ENCODE assay signal across 15 cellular contexts in genomic region chr1:114369930-114370329, GRCh38.
DNase-seq lines count a peak whose midpoint lies in the region; ATAC-seq and TF ChIP-seq lines count a peak whose summit lies in the region.
"Had no signal": no experiment of that assay in that cellular context is flagged by ENCODE, and none has a peak within 500 bp of the region (broad histone marks: within the 10 kb centered on the region; RNA-seq: fewer than 3 reads in every experiment).

No MANE protein-coding gene starts in this region.

- H3K4me2 ChIP-seq in GM23338, result no peak overlapping the region

- H3K27me3 Mint-ChIP-seq in GM23338 (ENCODE audit: insufficient read depth, low read depth, poor library complexity) (peaks cover 3% of the 10 kb centered on the region), type B pancreatic cell (peaks cover 3% of the 10 kb centered on the region)

- H3K4me3 ChIP-seq in GM23338 (no peak overlapping the region), gastroesophageal sphincter (no peak overlapping the region)
- H3K4me3 ChIP-seq: colonic mucosa had no signal

- no peaks in the 10 kb centered on the region for H3K79me2 ChIP-seq in GM23338 (replicated peaks; ENCODE audit: insufficient read depth)

- 8 to 24% methylated on average over 1 of the region's 1 CpG for WGBS in gastroesophageal sphincter (ENCODE audit: low coverage in 1 of 2), 2 donors

- H3K27me3 ChIP-seq in GM23338 (ENCODE audit: insufficient read depth), result no peaks in the 10 kb centered on the region
- H3K27me3 ChIP-seq in gastroesophageal sphincter, result no peaks in the 10 kb centered on the region
- H3K27me3 ChIP-seq: colonic mucosa had no signal

- H3K9me3 ChIP-seq in gastroesophageal sphincter, result peaks cover 0 to 8% (median 0%) of the 10 kb centered on the region in 3 donors
- H3K9me3 ChIP-seq: colonic mucosa had no signal

- H3K4me1 Mint-ChIP-seq in GM23338 (peaks cover 19% of the 10 kb centered on the region), type B pancreatic cell (ENCODE audit: unreplicated experiment) (no peaks in the 10 kb centered on the region)
- H3K4me1 Mint-ChIP-seq: T-helper 17 cell had no signal

- H3K4me1 ChIP-seq in GM23338 (ENCODE audit: insufficient read depth) (0 out of 2 replicates have a peak, but pooled peaks cover 13% of the 10 kb centered on the region), gastroesophageal sphincter (peaks cover 0 to 38% (median 6%) of the 10 kb centered on the region in 3 donors)
- H3K4me1 ChIP-seq: colonic mucosa had no signal

- H3K4me3 Mint-ChIP-seq in GM23338 (no peak overlapping the region), type B pancreatic cell (no peak overlapping the region)
- H3K4me3 Mint-ChIP-seq: T-helper 17 cell had no signal

- no peak overlapping the region for H3K27ac Mint-ChIP-seq in GM23338
- no peak overlapping the region for H3K27ac Mint-ChIP-seq in type B pancreatic cell
- H3K27ac Mint-ChIP-seq: T-helper 17 cell had no signal

- peaks cover 12% of the 10 kb centered on the region; the same call in 2 of the 3 replicates for H3K36me3 Mint-ChIP-seq in GM23338 (ENCODE audit: low read depth)
- H3K36me3 Mint-ChIP-seq in type B pancreatic cell, result no peaks in the 10 kb centered on the region

- H4K20me1 ChIP-seq in GM23338 (replicated peaks; ENCODE audit: insufficient read depth), result no peaks in the 10 kb centered on the region

- peaks cover 22% of the 10 kb centered on the region for H3K9me3 Mint-ChIP-seq in GM23338
- no peaks in the 10 kb centered on the region for H3K9me3 Mint-ChIP-seq in type B pancreatic cell

- no peaks in the 10 kb centered on the region for H3F3A ChIP-seq in GM23338 (replicated peaks; ENCODE audit: low read depth)

- H3K9me2 ChIP-seq in GM23338 (ENCODE audit: insufficient read depth), result no peaks in the 10 kb centered on the region

- TF ChIP-seq POLR2A in gastroesophageal sphincter (IDR thresholded peaks at IDR 0.05), result no peak

- TF ChIP-seq EP300 in gastroesophageal sphincter (IDR thresholded peaks at IDR 0.05), result no peak

- H3K36me3 ChIP-seq in GM23338 (ENCODE audit: insufficient read depth) (peaks cover 11% of the 10 kb centered on the region; the same call in 1 of the 2 replicates), gastroesophageal sphincter (no peaks in the 10 kb centered on the region)
- H3K36me3 ChIP-seq: colonic mucosa had no signal

- ATAC-seq in GM23338 (no peak), gastroesophageal sphincter (peak; percentile 68), GM21529 (IDR thresholded peaks at IDR 0.05; ENCODE audit: unreplicated experiment) (no peak), GM21576 (IDR thresholded peaks at IDR 0.05; ENCODE audit: unreplicated experiment) (no peak)
- ATAC-seq: T-helper 17 cell had no signal

- DNase-seq in GM23338 (ENCODE audit: low spot score) (no peak), SK-MEL-5 (ENCODE audit: low read depth, low spot score) (peak; percentile 13), stromal cell of bone marrow (ENCODE audit: low read depth) (peak; percentile 40), NCI-H510A treated with DMSO at 0.1 percent for 48 hours (lab: John Stamatoyannopoulos, UW) (no peak), type B pancreatic cell (ENCODE audit: extremely low spot score, unreplicated experiment) (no peak)
- DNase-seq: activated CD4-positive, CD25-positive, alpha-beta regulatory T cell treated with anti-CD3 and anti-CD28 coated beads, Interleukin-2, amount 50 U/mL, for 72 hours; activated gamma-delta T cell; colonic mucosa; head of caudate nucleus; NCI-H1417 treated with DMSO at 0.1 percent for 48 hours; T-helper 17 cell had no signal

- in situ Hi-C loops in SK-MEL-5 (cut with HindIII; ENCODE audit: low pct_unique_long_range_greater_than_20kb, low sequenced_read_pairs), result no loop called here

- TF ChIP-seq CTCF in GM23338 (conservative IDR thresholded peaks at IDR 0.05; ENCODE audit: low read depth in 2 of 2), result no peak
- TF ChIP-seq CTCF in gastroesophageal sphincter (IDR thresholded peaks at IDR 0.05), result no peak
- TF ChIP-seq CTCF in type B pancreatic cell (conservative IDR thresholded peaks at IDR 0.05), result no peak

- peak overlapping the region; percentile 7 for H2AFZ ChIP-seq in GM23338

- H3K27ac ChIP-seq in GM23338 (ENCODE audit: low read depth), result no peak overlapping the region
- H3K27ac ChIP-seq in gastroesophageal sphincter, result peak overlapping the region; percentile 16 to 74 (median 66)
- H3K27ac ChIP-seq: colonic mucosa, epithelial cell of prostate had no signal

TF ChIP-seq in GM23338, 12 proteins besides CTCF, POLR2A, EP300 and RAD21 (continues in another document):
- TF ChIP-seq ZNF462 (CRISPR knock-in tag; IDR thresholded peaks at IDR 0.05) (no peak), EZH2 (IDR thresholded peaks at IDR 0.05; ENCODE audit: low read depth, unreplicated experiment) (no peak), POLR2AphosphoS5 (IDR thresholded peaks at IDR 0.05; ENCODE audit: low read depth) (no peak), CREB1 (CRISPR knock-in tag; IDR thresholded peaks at IDR 0.05; ENCODE audit: low read depth) (no peak), ZNF114 (CRISPR knock-in tag; IDR thresholded peaks at IDR 0.05) (no peak), EZH2phosphoT487 (IDR thresholded peaks at IDR 0.05; ENCODE audit: unreplicated experiment) (no peak)

Comparison
In these comparisons a context has a peak if more than half of its experiments do, and no peak if none do; other contexts are left out.
1. DNase-seq: peak in SK-MEL-5 (single experiment) and stromal cell of bone marrow (single experiment); none in GM23338 (single experiment), NCI-H510A treated with DMSO at 0.1 percent for 48 hours (single experiment) and type B pancreatic cell (single experiment).